Comparison of ENCODE assay signal across 29 cellular contexts in genomic region chr17:19343671-19344151, GRCh38. TPM values are rescaled to one million over a fixed set of nuclear protein-coding genes. Genes with fewer than 3 reads are reported as not detected.
DNase-seq lines count a peak whose midpoint lies in the region; ATAC-seq, FAIRE-seq and TF ChIP-seq lines count a peak whose summit lies in the region.
"Had no signal": no experiment of that assay in that cellular context is flagged by ENCODE, and none has a peak within 500 bp of the region (broad histone marks: within the 10 kb centered on the region; RNA-seq: fewer than 3 reads in every experiment).

No MANE protein-coding gene starts in this region.

- dilution Hi-C loops in IMR-90 (cut with HindIII; ENCODE audit: low sequenced_read_pairs, unreplicated experiment): no loop called here

- peak overlapping the region; percentile 50; the same call in 1 of the 2 replicates for H2AK5ac ChIP-seq in IMR-90 (ENCODE audit: low read depth, low read length)

- H3K23ac ChIP-seq in IMR-90 (ENCODE audit: low read depth, low read length): no peak overlapping the region

- TF ChIP-seq POLR2A in IMR-90 (IDR thresholded peaks at IDR 0.05; ENCODE audit: low read depth, low read length): no peak

- H3K9ac ChIP-seq in IMR-90 (ENCODE audit: low read depth, low read length): no peak overlapping the region
- no peak overlapping the region for H3K9ac ChIP-seq in kidney (ENCODE audit: low read length in 2 of 2)

- no peak overlapping the region for H2BK20ac ChIP-seq in IMR-90 (ENCODE audit: low read depth, low read length)

- no peak overlapping the region for H2BK120ac ChIP-seq in IMR-90 (ENCODE audit: low read depth, low read length)

- POLR2A ChIA-PET in IMR-90 (lab: Charles Lee; ENCODE audit: unreplicated experiment) (no interaction called here), WTC11 (lab: Charles Lee) (interaction anchor here (1.0 kb wide), 1 partner anchor 62 kb away, joined by 3 read pairs; no protein-coding TSS in a partner anchor)
- POLR2A ChIA-PET in naive thymus-derived CD4-positive, alpha-beta T cell (lab: Charles Lee): no interaction called here

- no peak overlapping the region for H3K27ac ChIP-seq in IMR-90 (ENCODE audit: insufficient read depth, low read length)
- no peak overlapping the region for H3K27ac ChIP-seq in kidney (ENCODE audit: low read depth in 2 of 2, low read length in 2 of 2)
- H3K27ac ChIP-seq in naive thymus-derived CD4-positive, alpha-beta T cell (ENCODE audit: low read depth, low read length): no peak overlapping the region
- H3K27ac ChIP-seq: gastrocnemius medialis, hepatocyte had no signal

- CTCF ChIA-PET in IMR-90 (lab: Yijun Ruan, JAX): no interaction called here
- CTCF ChIA-PET in WTC11 (lab: Charles Lee): interaction anchor here (0.7 to 1.5 kb wide), 5 partner anchors 19 to 419 kb away, joined by 3 to 6 read pairs (median 4); partner anchors contain the start of gene B9D1
- CTCF ChIA-PET in naive thymus-derived CD4-positive, alpha-beta T cell (lab: Charles Lee): no interaction called here

- no peak for TF ChIP-seq RAD21 in IMR-90 (IDR thresholded peaks at IDR 0.05; ENCODE audit: low read length)

- H3K27me3 ChIP-seq in IMR-90 (ENCODE audit: control insufficient read depth, insufficient read depth, low read length) (no peaks in the 10 kb centered on the region), HAP-1 (ENCODE audit: low read depth) (no peaks in the 10 kb centered on the region)
- no peaks in the 10 kb centered on the region for H3K27me3 ChIP-seq in naive thymus-derived CD4-positive, alpha-beta T cell (ENCODE audit: control insufficient read depth in 2 of 2, insufficient read depth in 2 of 2, low read length in 2 of 2)
- H3K27me3 ChIP-seq: cardiac muscle cell, gastrocnemius medialis, hepatocyte, ovary had no signal

- H4K5ac ChIP-seq in IMR-90 (ENCODE audit: low read depth, low read length): no peak overlapping the region

- no peak overlapping the region for H3K27ac Mint-ChIP-seq in WTC11
- H3K27ac Mint-ChIP-seq in naive thymus-derived CD4-positive, alpha-beta T cell: no peak overlapping the region
- H3K27ac Mint-ChIP-seq: activated CD4-positive, alpha-beta T cell treated with anti-CD3 and anti-CD28 coated beads, Interleukin-2, amount 10 ng/mL, durations not matched to agents 24 days and 14 days; activated naive CD4-positive, alpha-beta T cell treated with anti-CD3 and anti-CD28 coated beads, Interleukin-2, amount 50 U/mL, for 72 hours; activated T-helper 1 cell treated with anti-CD3 and anti-CD28 coated beads, Interleukin-12 subunit alpha, Interleukin-12 subunit beta, Interleukin-2, Interleukin-4 antibody, amounts not matched to agents 30 ng/mL and 10 ng/mL and 1 ng/mL, durations not matched to agents 14 hours and 24 hours and 36 hours; immature natural killer cell; natural killer cell; stimulated activated effector memory CD8-positive, alpha-beta T cell treated with anti-CD3 and anti-CD28 coated beads, Interleukin-12 subunit alpha, Interleukin-12 subunit beta, amount 100 ng/mL, for 72 hours had no signal

- no peak overlapping the region for H3K18ac ChIP-seq in IMR-90 (ENCODE audit: low read depth, low read length)

- peaks cover 3% of the 10 kb centered on the region; the same call in 1 of the 2 replicates for H3K36me3 Mint-ChIP-seq in WTC11
- no peaks in the 10 kb centered on the region for H3K36me3 Mint-ChIP-seq in naive thymus-derived CD4-positive, alpha-beta T cell
- H3K36me3 Mint-ChIP-seq: activated naive CD4-positive, alpha-beta T cell treated with anti-CD3 and anti-CD28 coated beads, Interleukin-2, amount 50 U/mL, for 72 hours; natural killer cell had no signal

- no peak overlapping the region for H3K14ac ChIP-seq in IMR-90 (replicated peaks; ENCODE audit: low read depth, low read length)

- H3K27me3 Mint-ChIP-seq in WTC11 (ENCODE audit: low read depth): no peaks in the 10 kb centered on the region
- H3K27me3 Mint-ChIP-seq in naive thymus-derived CD4-positive, alpha-beta T cell: peaks cover 5 to 31% (median 19%) of the 10 kb centered on the region in 5 donors

- H2BK15ac ChIP-seq in IMR-90 (ENCODE audit: low read depth, low read length): no peak overlapping the region

- no peak overlapping the region for H3K4me3 ChIP-seq in IMR-90 (ENCODE audit: insufficient read depth, low read depth, low read length)
- H3K4me3 ChIP-seq in kidney (ENCODE audit: low read length in 2 of 2): no peak overlapping the region
- no peak overlapping the region for H3K4me3 ChIP-seq in naive thymus-derived CD4-positive, alpha-beta T cell (ENCODE audit: low read length)
- H3K4me3 ChIP-seq in HAP-1: no peak overlapping the region
- H3K4me3 ChIP-seq: cardiac muscle cell, gastrocnemius medialis, hepatocyte, ovary had no signal

- peaks cover 27% of the 10 kb centered on the region for H3K4me1 Mint-ChIP-seq in WTC11
- H3K4me1 Mint-ChIP-seq in naive thymus-derived CD4-positive, alpha-beta T cell: no peaks in the 10 kb centered on the region
- H3K4me1 Mint-ChIP-seq: immature natural killer cell, natural killer cell had no signal

- H4K8ac ChIP-seq in IMR-90 (ENCODE audit: low read depth in 2 of 2, low read length in 2 of 2): no peak overlapping the region

- H3K9me3 ChIP-seq in IMR-90 (ENCODE audit: control insufficient read depth, insufficient read depth, low read length): no peaks in the 10 kb centered on the region
- no peaks in the 10 kb centered on the region for H3K9me3 ChIP-seq in kidney (ENCODE audit: control insufficient read depth in 1 of 2, low read length in 2 of 2)
- H3K9me3 ChIP-seq in naive thymus-derived CD4-positive, alpha-beta T cell (ENCODE audit: control insufficient read depth in 2 of 3, low read length in 3 of 3): no peaks in the 10 kb centered on the region
- H3K9me3 ChIP-seq in HAP-1: no peaks in the 10 kb centered on the region
- H3K9me3 ChIP-seq: gastrocnemius medialis, ovary had no signal

- ATAC-seq in IMR-90 (ENCODE audit: low read depth) (no peak), WTC11 (peak; percentile 32)
- ATAC-seq in naive thymus-derived CD4-positive, alpha-beta T cell: no peak
- ATAC-seq: activated naive CD4-positive, alpha-beta T cell treated with anti-CD3 and anti-CD28 coated beads, Interleukin-2, amount 50 U/mL, for 72 hours; gastrocnemius medialis; left ventricle myocardium superior; stimulated activated effector memory CD8-positive, alpha-beta T cell treated with anti-CD3 and anti-CD28 coated beads, Interleukin-12 subunit alpha, Interleukin-12 subunit beta, amount 100 ng/mL, for 72 hours had no signal

- peaks cover 24% of the 10 kb centered on the region for H3K9me1 ChIP-seq in IMR-90 (ENCODE audit: insufficient read depth, low read length)

- no peak overlapping the region for H2BK5ac ChIP-seq in IMR-90 (ENCODE audit: low read depth, low read length, poor library complexity, severe bottlenecking)

- in situ Hi-C loops in IMR-90 (cut with MboI; ENCODE audit: low sequenced_read_pairs): no loop called here
- in situ Hi-C loops in HAP-1 (cut with MboI; ENCODE audit: low sequenced_read_pairs): no loop called here

- FAIRE-seq in kidney (lab: Jason Lieb, UNC): no peak
- FAIRE-seq: D721Med, GM18507 had no signal

- no peaks in the 10 kb centered on the region for H3K9me3 Mint-ChIP-seq in WTC11
- no peaks in the 10 kb centered on the region for H3K9me3 Mint-ChIP-seq in naive thymus-derived CD4-positive, alpha-beta T cell
- H3K9me3 Mint-ChIP-seq: activated CD4-positive, alpha-beta T cell treated with anti-CD3 and anti-CD28 coated beads, Interleukin-2, amount 10 ng/mL, durations not matched to agents 24 days and 14 days; activated naive CD4-positive, alpha-beta T cell treated with anti-CD3 and anti-CD28 coated beads, Interleukin-2, amount 50 U/mL, for 72 hours; activated T-helper 1 cell treated with anti-CD3 and anti-CD28 coated beads, Interleukin-12 subunit alpha, Interleukin-12 subunit beta, Interleukin-2, Interleukin-4 antibody, amounts not matched to agents 30 ng/mL and 10 ng/mL and 1 ng/mL, durations not matched to agents 14 hours and 24 hours and 36 hours; immature natural killer cell; natural killer cell; stimulated activated effector memory CD8-positive, alpha-beta T cell treated with anti-CD3 and anti-CD28 coated beads, Interleukin-12 subunit alpha, Interleukin-12 subunit beta, amount 100 ng/mL, for 72 hours had no signal

- H3K4me2 ChIP-seq in IMR-90 (ENCODE audit: low read depth, low read length): no peak overlapping the region
- H3K4me2 ChIP-seq: hepatocyte had no signal

- H3K56ac ChIP-seq in IMR-90 (ENCODE audit: extremely low read depth, insufficient read depth, low read length): no peak overlapping the region

- H3K79me1 ChIP-seq in IMR-90 (ENCODE audit: low read depth in 1 of 2, low read length in 2 of 2): peaks cover 0 to 4% of the 10 kb centered on the region in 2 experiments; a peak in 1 of 4 replicates

- no peak overlapping the region for H3K4ac ChIP-seq in IMR-90 (ENCODE audit: low read depth, low read length)

- H3K4me3 Mint-ChIP-seq in WTC11: no peak overlapping the region
- H3K4me3 Mint-ChIP-seq in naive thymus-derived CD4-positive, alpha-beta T cell: no peak overlapping the region
- H3K4me3 Mint-ChIP-seq: activated CD4-positive, alpha-beta T cell treated with anti-CD3 and anti-CD28 coated beads, Interleukin-2, amount 10 ng/mL, durations not matched to agents 24 days and 14 days; activated T-helper 1 cell treated with anti-CD3 and anti-CD28 coated beads, Interleukin-12 subunit alpha, Interleukin-12 subunit beta, Interleukin-2, Interleukin-4 antibody, amounts not matched to agents 30 ng/mL and 10 ng/mL and 1 ng/mL, durations not matched to agents 14 hours and 24 hours and 36 hours; immature natural killer cell; natural killer cell; stimulated activated effector memory CD8-positive, alpha-beta T cell treated with anti-CD3 and anti-CD28 coated beads, Interleukin-12 subunit alpha, Interleukin-12 subunit beta, amount 100 ng/mL, for 72 hours had no signal

- peaks cover 26% of the 10 kb centered on the region for H3K4me1 ChIP-seq in IMR-90 (ENCODE audit: control insufficient read depth, insufficient read depth, low read length)
- H3K4me1 ChIP-seq in kidney (ENCODE audit: control insufficient read depth in 1 of 2, insufficient read depth in 1 of 2, low read depth in 1 of 2, low read length in 2 of 2): peaks cover 4 to 7% of the 10 kb centered on the region in 2 donors
- no peaks in the 10 kb centered on the region for H3K4me1 ChIP-seq in naive thymus-derived CD4-positive, alpha-beta T cell (ENCODE audit: control insufficient read depth in 2 of 2, insufficient read depth in 2 of 2, low read length in 2 of 2)
- peaks cover 16% of the 10 kb centered on the region for H3K4me1 ChIP-seq in HAP-1

- intact Hi-C loops in IMR-90 (cut with micrococcal nuclease) (no loop called here), kidney (cut with DNase I) (no loop called here), posterior vena cava (cut with DNase I) (no loop called here)
- intact Hi-C loops in naive thymus-derived CD4-positive, alpha-beta T cell (cut with micrococcal nuclease): no loop called here

- H4K20me1 ChIP-seq in IMR-90 (ENCODE audit: insufficient read depth, low read length): peaks cover 8% of the 10 kb centered on the region

- TF ChIP-seq CTCF in IMR-90 (conservative IDR thresholded peaks at IDR 0.05; ENCODE audit: low read depth, low read length) (no peak), WTC11 (IDR thresholded peaks at IDR 0.05) (no peak), kidney (IDR thresholded peaks at IDR 0.05; ENCODE audit: borderline replicate concordance, extremely low read depth, insufficient read depth) (no peak)

- H3K36me3 ChIP-seq in IMR-90 (ENCODE audit: control insufficient read depth, insufficient read depth, low read length) (no peaks in the 10 kb centered on the region), kidney (ENCODE audit: control insufficient read depth in 1 of 2, insufficient read depth in 2 of 2, low read length in 2 of 2) (no peaks in the 10 kb centered on the region), HAP-1 (replicated peaks) (peaks cover 2% of the 10 kb centered on the region; the same call in 1 of the 2 replicates)
- no peaks in the 10 kb centered on the region for H3K36me3 ChIP-seq in naive thymus-derived CD4-positive, alpha-beta T cell (ENCODE audit: control insufficient read depth in 2 of 3, insufficient read depth in 3 of 3, low read length in 3 of 3)
- H3K36me3 ChIP-seq: cardiac muscle cell, gastrocnemius medialis, ovary had no signal

- H2AFZ ChIP-seq in IMR-90 (replicated peaks; ENCODE audit: low read length, poor library complexity): no peak overlapping the region
- H2AFZ ChIP-seq: hepatocyte had no signal

- H2AK9ac ChIP-seq in IMR-90 (replicated peaks; ENCODE audit: low read depth, low read length, poor library complexity): no peak overlapping the region

- BruUV-seq in IMR-90 (replicated peaks; lab: Mats Ljungman, UMichigan): no TSS peak

- no CpG with 5 or more reads among the region's 13 CpGs for WGBS in IMR-90 (ENCODE audit: extremely low coverage in 2 of 2, insufficient read length in 1 of 2), 2 experiments

- H4K91ac ChIP-seq in IMR-90 (ENCODE audit: insufficient read depth, low read depth, low read length): no peak overlapping the region

- DNase-seq in IMR-90: no peak
- peak; percentile 23 for DNase-seq in WTC11 (ENCODE audit: low spot score)
- peak; percentile 88 for DNase-seq in kidney
- peak; percentile 80 for DNase-seq in posterior vena cava (ENCODE audit: low spot score)
- no peak for DNase-seq in naive thymus-derived CD4-positive, alpha-beta T cell
- DNase-seq in HAP-1 (ENCODE audit: low spot score in 2 of 2): no peak
- no peak for DNase-seq in globus pallidus (ENCODE audit: low spot score)
- DNase-seq: activated CD4-positive, alpha-beta T cell treated with anti-CD3 and anti-CD28 coated beads, Interleukin-2, amount 10 ng/mL, durations not matched to agents 24 days and 14 days; aorta; dermis blood vessel endothelial cell; gastrocnemius medialis; immature natural killer cell; left ventricle myocardium superior; NCI-H146; NCI-H446 treated with DMSO at 0.1 percent for 48 hours; NCI-H82; retina; RPMI8226; stimulated activated CD4-positive, alpha-beta T cell treated with anti-CD3 and anti-CD28 coated beads, Interleukin-4, amount 100 ng/mL, for 24 hours had no signal

RNA-seq across cellular contexts. Expression of gene B9D1, which starts 18.8 kb away (rescaled TPM):
- 23.3 and 42.5 TPM in 2 replicates for total RNA-seq in IMR-90 (2012; rRNA removed)
- 43.8 and 54.9 TPM in 2 replicates for polyA plus RNA-seq in IMR-90 (2012; rRNA removed)
- polyA plus RNA-seq in IMR-90 (2012; cell fraction: cytosol; rRNA removed): 53.7 and 71.4 TPM in 2 replicates
- polyA plus RNA-seq in IMR-90 (2012; cell fraction: nucleus; rRNA removed; ENCODE audit: low replicate concordance): 30.7 and 46.9 TPM in 2 replicates
- 31.9 to 39.2 TPM (median 39.0 TPM) in 3 replicates for total RNA-seq in WTC11 (2021)
- 32.1 TPM for total RNA-seq in kidney
- 67.5 TPM for polyA plus RNA-seq in kidney (ENCODE audit: insufficient read depth, low read depth, low replicate concordance)
- total RNA-seq in posterior vena cava: 1 to 10 TPM; 7.7 to 9.8 TPM
- 1 to 10 TPM in 4 of 5 experiments, under 1 TPM in 1; 0.58 to 5.0 (median 2.4) TPM for total RNA-seq in naive thymus-derived CD4-positive, alpha-beta T cell
- polyA plus RNA-seq in naive thymus-derived CD4-positive, alpha-beta T cell: under 1 TPM in 1 of 2 donors, not detected in 1; 0.58 TPM

RNA-seq across cellular contexts. Expression of gene MAPK7, which starts 34.6 kb away (rescaled TPM):
- 6.4 and 9.7 TPM in 2 replicates for total RNA-seq in IMR-90 (2012; rRNA removed)
- polyA plus RNA-seq in IMR-90 (2012; rRNA removed): 20.7 and 25.4 TPM in 2 replicates
- 31.6 and 31.9 TPM in 2 replicates for polyA plus RNA-seq in IMR-90 (2012; cell fraction: cytosol; rRNA removed)
- 48.2 and 94.1 TPM in 2 replicates for polyA plus RNA-seq in IMR-90 (2012; cell fraction: nucleus; rRNA removed; ENCODE audit: low replicate concordance)
- 35.6 to 38.5 TPM (median 37.4 TPM) in 3 replicates for total RNA-seq in WTC11 (2021)
- total RNA-seq in kidney: 36.7 TPM
- polyA plus RNA-seq in kidney (ENCODE audit: insufficient read depth, low read depth, low replicate concordance): 7.1 TPM
- total RNA-seq in posterior vena cava: 10 to 100 TPM; 28.8 to 29.2 TPM
- total RNA-seq in naive thymus-derived CD4-positive, alpha-beta T cell: 10 to 100 TPM; 18.7 to 50.5 (median 28.2) TPM
- 10 to 100 TPM in 1 of 2 donors, 1 to 10 TPM in 1; 4.3 to 12.9 TPM for polyA plus RNA-seq in naive thymus-derived CD4-positive, alpha-beta T cell

RNA-seq across cellular contexts. Expression of gene MFAP4, which starts 43.3 kb away (rescaled TPM):
- total RNA-seq in IMR-90 (2012; rRNA removed) (5.0 and 7.0 TPM in 2 replicates), WTC11 (2021) (3.9 to 4.1 TPM (median 4.0 TPM) in 3 replicates), kidney (51.1 TPM), posterior vena cava (100 to 1,000 TPM; 231 to 371 TPM)
- polyA plus RNA-seq in IMR-90 (2012; rRNA removed) (69.5 and 71.6 TPM in 2 replicates), kidney (ENCODE audit: insufficient read depth, low read depth, low replicate concordance) (27.6 TPM)
- polyA plus RNA-seq in IMR-90 (2012; cell fraction: cytosol; rRNA removed): 64.0 and 103 TPM in 2 replicates
- 30.2 and 36.0 TPM in 2 replicates for polyA plus RNA-seq in IMR-90 (2012; cell fraction: nucleus; rRNA removed; ENCODE audit: low replicate concordance)
- not detected for total RNA-seq in naive thymus-derived CD4-positive, alpha-beta T cell
- not detected for polyA plus RNA-seq in naive thymus-derived CD4-positive, alpha-beta T cell
- total RNA-seq: activated CD4-positive, alpha-beta T cell treated with anti-CD3 and anti-CD28 coated beads, Interleukin-2, amount 10 ng/mL, durations not matched to agents 24 days and 14 days; activated naive CD4-positive, alpha-beta T cell treated with anti-CD3 and anti-CD28 coated beads, Interleukin-2, amount 50 U/mL, for 72 hours; activated T-helper 1 cell treated with anti-CD3 and anti-CD28 coated beads, Interleukin-12 subunit alpha, Interleukin-12 subunit beta, Interleukin-2, Interleukin-4 antibody, amounts not matched to agents 30 ng/mL and 10 ng/mL and 1 ng/mL, durations not matched to agents 14 hours and 24 hours and 36 hours; dermis blood vessel endothelial cell; natural killer cell; T-helper 2 cell treated with Interferon-gamma antibody and Interleukin-4, amounts not matched to agents 100 ng/mL and 5 ng/mL, for 36 hours had no signal

Comparison
In these comparisons a context has a peak if more than half of its experiments do, and no peak if none do; other contexts are left out.
1. DNase-seq: peak in WTC11 (single experiment), kidney (single experiment) and posterior vena cava (single experiment); none in IMR-90 (single experiment), naive thymus-derived CD4-positive, alpha-beta T cell (0 of 9), HAP-1 (0 of 2) and globus pallidus (single experiment).